11 cellular contexts compared by ENCODE assay signal in genomic region chr5:167633931-167634341, GRCh38.
DNase-seq lines count a peak whose midpoint lies in the region; ATAC-seq, FAIRE-seq and TF ChIP-seq lines count a peak whose summit lies in the region.
"Had no signal": no experiment of that assay in that cellular context is flagged by ENCODE, and none has a peak within 500 bp of the region (broad histone marks: within the 10 kb centered on the region; RNA-seq: fewer than 3 reads in every experiment).

No MANE protein-coding gene starts in this region.

- H3K4me3 ChIP-seq in cardiac fibroblast (replicated peaks in 1 of 2; ENCODE audit: low read depth in 2 of 2, low read length in 2 of 2) (no peak overlapping the region), testis (no peak overlapping the region)

- H3K9me3 ChIP-seq in testis: no peaks in the 10 kb centered on the region

- FAIRE-seq in HTR-8/SVneo (lab: Jason Lieb, UNC): peak; percentile 48
- FAIRE-seq: GM12892 had no signal

- no peaks in the 10 kb centered on the region for H3K36me3 ChIP-seq in testis (ENCODE audit: low read depth, missing control alignments)

- no peak overlapping the region for H3K27ac ChIP-seq in testis

- WGBS in testis, 2 donors: 38 to 56% methylated on average over 2 of the region's 2 CpGs

- no peaks in the 10 kb centered on the region for H3K27me3 ChIP-seq in testis

- DNase-seq in AG08396 (ENCODE audit: low spot score) (peak; percentile 18), HTR-8/SVneo (ENCODE audit: insufficient read length, low spot score) (no peak), cardiac fibroblast (ENCODE audit: low read depth in 2 of 2) (peak; percentile 85 to 89), kidney glomerular epithelial cell (lab: John Stamatoyannopoulos, UW) (peak; percentile 25), testis (no peak), DMS79 (lab: John Stamatoyannopoulos, UW) (no peak), NCI-H345 treated with DMSO at 0.1 percent for 48 hours (lab: John Stamatoyannopoulos, UW; ENCODE audit: unreplicated experiment) (no peak)
- DNase-seq: activated CD8-positive, alpha-beta T cell treated with anti-CD3 and anti-CD28 coated beads for 36 hours; NCI-H1694 had no signal

- H3K4me1 ChIP-seq in testis: no peaks in the 10 kb centered on the region

- no peak for TF ChIP-seq POLR2A in testis (IDR thresholded peaks at IDR 0.05)

- TF ChIP-seq CTCF in cardiac fibroblast (IDR thresholded peaks at IDR 0.05; ENCODE audit: low read depth, low read length) (no peak), testis (IDR thresholded peaks at IDR 0.05) (no peak)

- no peak for ATAC-seq in HG03039 (IDR thresholded peaks at IDR 0.05; ENCODE audit: unreplicated experiment)
- ATAC-seq: activated CD8-positive, alpha-beta T cell treated with anti-CD3 and anti-CD28 coated beads for 36 hours had no signal

- intact Hi-C loops in testis (cut with DNase I; ENCODE audit: low total_unique reads): no loop called here

Comparison
In these comparisons a context has a peak if more than half of its experiments do, and no peak if none do; other contexts are left out.
1. DNase-seq: peak in AG08396 (single experiment), cardiac fibroblast (2 of 2) and kidney glomerular epithelial cell (single experiment); none in HTR-8/SVneo (single experiment), testis (single experiment), DMS79 (single experiment) and NCI-H345 treated with DMSO at 0.1 percent for 48 hours (single experiment).